In genomic region chr3:149390772-149391212, GRCh38 we compare ENCODE assay signal across 1 cellular context.
TF ChIP-seq lines count a peak whose summit lies in the region.

No MANE protein-coding gene starts in this region.

TF ChIP-seq in HepG2, 621 proteins besides CTCF, POLR2A, EP300 and RAD21 (continued from another document):
- TF ChIP-seq JDP2 (CRISPR knock-in tag; IDR thresholded peaks at IDR 0.05; ENCODE audit: borderline replicate concordance) (no peak), MXD4 (CRISPR knock-in tag; IDR thresholded peaks at IDR 0.05) (no peak), ATF1 (CRISPR knock-in tag; IDR thresholded peaks at IDR 0.05) (no peak), SRSF1 (optimal IDR thresholded peaks at IDR 0.05; ENCODE audit: low read depth, low read length) (no peak), BCL3 (CRISPR knock-in tag; IDR thresholded peaks at IDR 0.05) (no peak), TBP (CRISPR knock-in tag; IDR thresholded peaks at IDR 0.05) (no peak), CAMTA2 (CRISPR knock-in tag; IDR thresholded peaks at IDR 0.05; ENCODE audit: borderline replicate concordance) (no peak), NKX3-1 (CRISPR knock-in tag; IDR thresholded peaks at IDR 0.05) (0 out of 2 replicates have a peak, but pooled peaks have one; percentile 24)
